ENCODE assay signal across 21 cellular contexts in the genomic region with DNA sequence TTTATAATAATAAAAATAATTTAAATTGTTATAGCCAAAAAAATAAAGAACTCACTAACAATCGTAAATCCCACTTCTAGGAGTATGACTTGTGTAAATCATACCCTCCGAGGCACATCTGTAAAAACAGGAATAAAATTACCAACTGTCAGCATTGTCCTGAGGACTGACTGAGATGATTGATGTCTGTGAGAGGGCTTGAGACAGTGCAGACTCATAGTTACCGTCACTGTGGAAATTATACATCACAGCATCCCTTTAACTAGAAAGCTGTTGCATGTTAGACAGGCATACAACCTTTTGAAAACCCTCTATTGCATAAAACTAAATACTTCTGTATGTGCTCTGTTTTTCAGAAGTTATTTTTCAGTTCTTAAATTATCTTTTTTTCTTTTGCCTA. TPM values are rescaled to one million over a fixed set of nuclear protein-coding genes. Genes with fewer than 3 reads are reported as not detected.
DNase-seq lines count a peak whose midpoint lies in the region; ATAC-seq and TF ChIP-seq lines count a peak whose summit lies in the region.
"Had no signal": no experiment of that assay in that cellular context is flagged by ENCODE, and none has a peak within 500 bp of the region (broad histone marks: within the 10 kb centered on the region; RNA-seq: fewer than 3 reads in every experiment).

No MANE protein-coding gene starts in this region.

- ATAC-seq in GM18511 (IDR thresholded peaks at IDR 0.05; ENCODE audit: unreplicated experiment) (peak; percentile 63), GM21515 (IDR thresholded peaks at IDR 0.05; ENCODE audit: unreplicated experiment) (no peak), left colon (no peak), foreskin keratinocyte (no peak)
- ATAC-seq: GM23338 had no signal

- 49 to 65% methylated on average over 3 of the region's 3 CpGs for WGBS in esophagus squamous epithelium, 2 donors

- H3K4me3 Mint-ChIP-seq in T-helper 1 cell treated with Interleukin-12 subunit alpha and Interleukin-12 subunit beta and Interleukin-4 antibody, amounts not matched to agents 30 μg/mL and 1 μg/mL, for 36 hours: no peak overlapping the region
- H3K4me3 Mint-ChIP-seq: activated B cell treated with CpG ODN at 0.5 μM for 24 hours; GM23338; stimulated activated naive B cell treated with anti-CD40 and anti-IgM and Interleukin-4, amounts not matched to agents 10 μg/mL and 1 μg/mL and 100 μg/mL, for 72 hours had no signal

- H3K4me1 Mint-ChIP-seq in T-helper 1 cell treated with Interleukin-12 subunit alpha and Interleukin-12 subunit beta and Interleukin-4 antibody, amounts not matched to agents 30 μg/mL and 1 μg/mL, for 36 hours (ENCODE audit: low read depth): peaks cover 21% of the 10 kb centered on the region

- H3K27me3 ChIP-seq in OCI-LY3 (ENCODE audit: low read depth, low read length): no peaks in the 10 kb centered on the region
- no peaks in the 10 kb centered on the region for H3K27me3 ChIP-seq in esophagus squamous epithelium
- no peaks in the 10 kb centered on the region for H3K27me3 ChIP-seq in foreskin keratinocyte

- TF ChIP-seq POLR2A in esophagus squamous epithelium (IDR thresholded peaks at IDR 0.05): no peak

- peaks cover 23% of the 10 kb centered on the region for H3K4me1 ChIP-seq in OCI-LY3 (ENCODE audit: low read length)
- H3K4me1 ChIP-seq in esophagus squamous epithelium: no peaks in the 10 kb centered on the region
- H3K4me1 ChIP-seq in foreskin keratinocyte: no peaks in the 10 kb centered on the region

- peak overlapping the region; percentile 63 for H3K27ac Mint-ChIP-seq in T-helper 1 cell treated with Interleukin-12 subunit alpha and Interleukin-12 subunit beta and Interleukin-4 antibody, amounts not matched to agents 30 μg/mL and 1 μg/mL, for 36 hours
- H3K27ac Mint-ChIP-seq: activated B cell treated with CpG ODN at 0.5 μM for 24 hours; GM23338; stimulated activated naive B cell treated with anti-CD40 and anti-IgM and Interleukin-4, amounts not matched to agents 10 μg/mL and 1 μg/mL and 100 μg/mL, for 72 hours had no signal

- no peak overlapping the region for H3K4me3 ChIP-seq in OCI-LY3 (ENCODE audit: low read length)
- H3K4me3 ChIP-seq in esophagus squamous epithelium: no peak overlapping the region
- H3K4me3 ChIP-seq: GM23338 had no signal

- intact Hi-C loops in esophagus squamous epithelium (cut with DNase I): no loop called here
- intact Hi-C loops in left colon (cut with DNase I, micrococcal nuclease): no loop called here

- no peaks in the 10 kb centered on the region for H4K20me1 ChIP-seq in OCI-LY3 (ENCODE audit: insufficient read depth, low read length)

- no peaks in the 10 kb centered on the region for H3K9me3 ChIP-seq in OCI-LY3 (ENCODE audit: insufficient read depth, low read length)
- H3K9me3 ChIP-seq in esophagus squamous epithelium: no peaks in the 10 kb centered on the region

- H3K79me2 ChIP-seq in OCI-LY3 (ENCODE audit: low read length): no peaks in the 10 kb centered on the region

- no peaks in the 10 kb centered on the region for H3K27me3 Mint-ChIP-seq in T-helper 1 cell treated with Interleukin-12 subunit alpha and Interleukin-12 subunit beta and Interleukin-4 antibody, amounts not matched to agents 30 μg/mL and 1 μg/mL, for 36 hours (ENCODE audit: low read depth)
- H3K27me3 Mint-ChIP-seq: activated B cell treated with CpG ODN at 0.5 μM for 24 hours had no signal

- H3K9me3 Mint-ChIP-seq in T-helper 1 cell treated with Interleukin-12 subunit alpha and Interleukin-12 subunit beta and Interleukin-4 antibody, amounts not matched to agents 30 μg/mL and 1 μg/mL, for 36 hours: no peaks in the 10 kb centered on the region
- H3K9me3 Mint-ChIP-seq: activated B cell treated with CpG ODN at 0.5 μM for 24 hours; GM23338; stimulated activated naive B cell treated with anti-CD40 and anti-IgM and Interleukin-4, amounts not matched to agents 10 μg/mL and 1 μg/mL and 100 μg/mL, for 72 hours had no signal

- H3K9ac ChIP-seq in OCI-LY3 (ENCODE audit: low read length): no peak overlapping the region

- no peak for DNase-seq in T-helper 1 cell
- DNase-seq in esophagus squamous epithelium (lab: John Stamatoyannopoulos, UW): no peak
- no peak for DNase-seq in left colon
- no peak for DNase-seq in foreskin keratinocyte
- DNase-seq: ACHN; activated B cell treated with CpG ODN at 0.5 μM for 24 hours; activated CD8-positive, alpha-beta memory T cell treated with anti-CD3 and anti-CD28 coated beads, Interleukin-2, amount 50 U/mL, for 48 hours; central memory CD4-positive, alpha-beta T cell; DMS153; head of caudate nucleus; NCI-H1694; NCI-H446; nucleus accumbens; SIG-M5; stimulated activated naive B cell treated with anti-CD40 and anti-IgM and Interleukin-4, amounts not matched to agents 10 μg/mL and 1 μg/mL and 100 μg/mL, for 72 hours; trophoblast cell had no signal

- H2AFZ ChIP-seq in OCI-LY3 (ENCODE audit: low read depth, low read length): peak overlapping the region; percentile 3; the same call in 1 of the 2 replicates
- H2AFZ ChIP-seq: GM23338 had no signal

- H3K27ac ChIP-seq in OCI-LY3 (ENCODE audit: low read length) (no peak overlapping the region), esophagus squamous epithelium (peak overlapping the region in 3 of 4 donors; percentile 40 to 51 (median 46)), foreskin keratinocyte (no peak overlapping the region)

- H3K36me3 Mint-ChIP-seq in T-helper 1 cell treated with Interleukin-12 subunit alpha and Interleukin-12 subunit beta and Interleukin-4 antibody, amounts not matched to agents 30 μg/mL and 1 μg/mL, for 36 hours (ENCODE audit: low read depth): peaks cover 8% of the 10 kb centered on the region
- H3K36me3 Mint-ChIP-seq: stimulated activated naive B cell treated with anti-CD40 and anti-IgM and Interleukin-4, amounts not matched to agents 10 μg/mL and 1 μg/mL and 100 μg/mL, for 72 hours had no signal

- H3K36me3 ChIP-seq in OCI-LY3 (replicated peaks; ENCODE audit: low read depth, low read length) (no peaks in the 10 kb centered on the region), esophagus squamous epithelium (no peaks in the 10 kb centered on the region)

- TF ChIP-seq CTCF in OCI-LY3 (IDR thresholded peaks at IDR 0.05; ENCODE audit: low read depth, low read length) (no peak), esophagus squamous epithelium (IDR thresholded peaks at IDR 0.05) (no peak), foreskin keratinocyte (conservative IDR thresholded peaks at IDR 0.05) (no peak)

- no peak overlapping the region for H3K4me2 ChIP-seq in OCI-LY3 (ENCODE audit: low read length)
- H3K4me2 ChIP-seq: GM23338 had no signal

RNA-seq across cellular contexts. Expression of a gene that starts 13.8 kb away (rescaled TPM):
- total RNA-seq in esophagus squamous epithelium (10 to 100 TPM; 28.7 to 65.6 (median 37.1) TPM), left colon (10 to 100 TPM; 32.6 to 53.2 TPM), foreskin keratinocyte (29.3 and 31.5 TPM in 2 replicates)
- 14.3 and 14.7 TPM in 2 replicates for polyA plus RNA-seq in foreskin keratinocyte

Comparison
In these comparisons a context has a peak if more than half of its experiments do, and no peak if none do; other contexts are left out.
1. H3K27ac ChIP-seq: peak in esophagus squamous epithelium (3 of 4); none in OCI-LY3 (single experiment) and foreskin keratinocyte (single experiment).